4 cellular contexts compared by ENCODE assay signal in genomic region chr14:43399289-43399688, GRCh38.
"Had no signal": no experiment of that assay in that cellular context is flagged by ENCODE, and none has a peak within 500 bp of the region (broad histone marks: within the 10 kb centered on the region; RNA-seq: fewer than 3 reads in every experiment).

No MANE protein-coding gene starts in this region.

- H3K4me3 Mint-ChIP-seq: GM23338, H9 had no signal

- H2AFZ ChIP-seq: GM23338 had no signal

- ATAC-seq: GM23338 had no signal

- H3K27ac Mint-ChIP-seq: GM23338, H9 had no signal

- H3K4me1 Mint-ChIP-seq: GM23338, H9 had no signal

- H3K9me3 Mint-ChIP-seq: GM23338 had no signal

- DNase-seq: H9, HCEC 1CT, IMR-90 had no signal

- H3K4me2 ChIP-seq: GM23338 had no signal

- H3K4me3 ChIP-seq: GM23338 had no signal
